1 cellular context compared by ENCODE assay signal in genomic region chr18:45806226-45806625, GRCh38.
TF ChIP-seq lines count a peak whose summit lies in the region.

No MANE protein-coding gene starts in this region.

TF ChIP-seq in K562, 482 proteins besides CTCF, POLR2A, EP300 and RAD21 (continued from another document):
- TF ChIP-seq CUX1 (CRISPR knock-in tag; IDR thresholded peaks at IDR 0.05) (no peak), ESRRB (CRISPR knock-in tag; IDR thresholded peaks at IDR 0.05; ENCODE audit: borderline replicate concordance) (no peak), MYNN (IDR thresholded peaks at IDR 0.05) (no peak), MYNN (CRISPR knock-in tag; IDR thresholded peaks at IDR 0.05) (no peak)
